ENCODE assay signal across 9 cellular contexts in genomic region chr11:46618789-46619188, GRCh38. TPM values are rescaled to one million over a fixed set of nuclear protein-coding genes. Genes with fewer than 3 reads are reported as not detected.
DNase-seq lines count a peak whose midpoint lies in the region; ATAC-seq, FAIRE-seq and TF ChIP-seq lines count a peak whose summit lies in the region.
"Had no signal": no experiment of that assay in that cellular context is flagged by ENCODE, and none has a peak within 500 bp of the region (broad histone marks: within the 10 kb centered on the region; RNA-seq: fewer than 3 reads in every experiment).

No MANE protein-coding gene starts in this region.

- H3K4me3 ChIP-seq in heart left ventricle = peak overlapping the region in 10 of 12 donors; percentile 67 to 99 (median 96)
- H3K4me3 ChIP-seq in keratinocyte (ENCODE audit: control insufficient read depth in 2 of 3, extremely low read depth in 1 of 3, insufficient read depth in 2 of 3, low read depth in 1 of 3, low read length in 3 of 3) = peak overlapping the region in 2 of 3 experiments; percentile 86 to 99

- no peak overlapping the region for H3K27ac ChIP-seq in heart left ventricle
- peak overlapping the region; percentile 99 for H3K27ac ChIP-seq in keratinocyte (ENCODE audit: control insufficient read depth, insufficient read depth, low read length)

- H3K9me3 ChIP-seq in heart left ventricle = no peaks in the 10 kb centered on the region
- H3K9me3 ChIP-seq in keratinocyte (ENCODE audit: control insufficient read depth, low read depth, low read length) = no peaks in the 10 kb centered on the region

- no peaks in the 10 kb centered on the region for H3K27me3 ChIP-seq in heart left ventricle
- H3K27me3 ChIP-seq in keratinocyte (ENCODE audit: control insufficient read depth, extremely low read depth, insufficient read depth, low read length) = no peaks in the 10 kb centered on the region

- H3K4me3 Mint-ChIP-seq in activated T-helper 17 cell treated with anti-CD3 and anti-CD28 coated beads, Interleukin-2, amount 50 U/mL, for 72 hours = peak overlapping the region; percentile 85
- peak overlapping the region; percentile 96 for H3K4me3 Mint-ChIP-seq in type B pancreatic cell

- peak overlapping the region; percentile 100 for H3K9ac ChIP-seq in keratinocyte (ENCODE audit: control insufficient read depth, extremely low read depth, insufficient read depth, low read length)

- H2AFZ ChIP-seq in keratinocyte (ENCODE audit: control insufficient read depth, low read length) = no peak overlapping the region

- dilution Hi-C loops in keratinocyte (cut with MboI; ENCODE audit: extremely low pct_ligation_motif_present, low sequenced_read_pairs) = no loop called here

- H3K79me2 ChIP-seq in keratinocyte (ENCODE audit: control insufficient read depth, insufficient read depth, low read length) = peaks cover 47% of the 10 kb centered on the region

- no peaks in the 10 kb centered on the region for H3K9me1 ChIP-seq in keratinocyte (ENCODE audit: control insufficient read depth, extremely low read depth, insufficient read depth, low read length)

- ATAC-seq in heart left ventricle = no peak
- no peak for ATAC-seq in left cardiac atrium
- ATAC-seq in activated T-helper 17 cell treated with anti-CD3 and anti-CD28 coated beads, Interleukin-2, amount 50 U/mL, for 72 hours (replicated peaks) = no peak
- no peak for ATAC-seq in HG02759 (IDR thresholded peaks at IDR 0.05; ENCODE audit: unreplicated experiment)
- ATAC-seq in esophagus mucosa = no peak

- TF ChIP-seq POLR2A in heart left ventricle (IDR thresholded peaks at IDR 0.05) = no peak

- no peak for TF ChIP-seq CTCF in heart left ventricle (IDR thresholded peaks at IDR 0.05)
- TF ChIP-seq CTCF in keratinocyte (optimal IDR thresholded peaks at IDR 0.05 in 1 of 3, IDR thresholded peaks at IDR 0.05 in 1 of 3, conservative IDR thresholded peaks at IDR 0.05 in 1 of 3; ENCODE audit: extremely low read depth in 1 of 3, insufficient read depth in 2 of 3, low read length in 3 of 3) = no peak
- TF ChIP-seq CTCF in type B pancreatic cell (conservative IDR thresholded peaks at IDR 0.05) = no peak

- H3K27ac Mint-ChIP-seq in activated T-helper 17 cell treated with anti-CD3 and anti-CD28 coated beads, Interleukin-2, amount 50 U/mL, for 72 hours = peak overlapping the region; percentile 97
- H3K27ac Mint-ChIP-seq in type B pancreatic cell = peak overlapping the region; percentile 99

- peaks cover 15% of the 10 kb centered on the region for H3K4me1 Mint-ChIP-seq in activated T-helper 17 cell treated with anti-CD3 and anti-CD28 coated beads, Interleukin-2, amount 50 U/mL, for 72 hours
- peaks cover 27% of the 10 kb centered on the region for H3K4me1 Mint-ChIP-seq in type B pancreatic cell (ENCODE audit: unreplicated experiment)

- DNase-seq in heart left ventricle (no peak), left cardiac atrium (no peak), keratinocyte (ENCODE audit: low read depth, low spot score) (no peak), type B pancreatic cell (ENCODE audit: extremely low spot score, unreplicated experiment) (no peak), NCI-H1105 (lab: John Stamatoyannopoulos, UW) (no peak)
- DNase-seq: DMS79 treated with DMSO at 0.1 percent for 48 hours had no signal

- H3K36me3 ChIP-seq in heart left ventricle = peaks cover 0 to 38% (median 29%) of the 10 kb centered on the region in 9 donors
- H3K36me3 ChIP-seq in keratinocyte (ENCODE audit: control insufficient read depth in 2 of 2, extremely low read depth in 1 of 2, insufficient read depth in 2 of 2, low read length in 2 of 2) = peaks cover 3 to 6% of the 10 kb centered on the region in 2 experiments

- peak overlapping the region; percentile 95 for H3K4me2 ChIP-seq in keratinocyte (ENCODE audit: control insufficient read depth, extremely low read depth, insufficient read depth, low read depth, low read length)

- no peaks in the 10 kb centered on the region for H3K9me3 Mint-ChIP-seq in activated T-helper 17 cell treated with anti-CD3 and anti-CD28 coated beads, Interleukin-2, amount 50 U/mL, for 72 hours
- H3K9me3 Mint-ChIP-seq in type B pancreatic cell = no peaks in the 10 kb centered on the region

- peaks cover 0 to 46% (median 20%) of the 10 kb centered on the region in 12 donors for H3K4me1 ChIP-seq in heart left ventricle
- H3K4me1 ChIP-seq in keratinocyte (ENCODE audit: control insufficient read depth, extremely low read depth, insufficient read depth, low read length) = peaks cover 16% of the 10 kb centered on the region

- H3K27me3 Mint-ChIP-seq in activated T-helper 17 cell treated with anti-CD3 and anti-CD28 coated beads, Interleukin-2, amount 50 U/mL, for 72 hours = no peaks in the 10 kb centered on the region
- H3K27me3 Mint-ChIP-seq in type B pancreatic cell = no peaks in the 10 kb centered on the region

- H4K20me1 ChIP-seq in keratinocyte (ENCODE audit: control insufficient read depth, extremely low read depth, insufficient read depth, low read length) = no peaks in the 10 kb centered on the region

- intact Hi-C loops in heart left ventricle (cut with DNase I) = loop anchor here in 9 of 10 donors (5.0 to 10.0 kb wide), 7 partner anchors 64 to 234 kb away; partner anchors contain the start of genes CHRM4 (in 4 of the 9), MDK (in 3 of the 9), ARHGAP1 (in 2 of the 9) and ZNF408 (in 2 of the 9)
- intact Hi-C loops in left cardiac atrium (cut with DNase I) = no loop called here

- 59 to 71% (median 64%) methylated on average over 5 of the region's 5 CpGs for WGBS in heart left ventricle, 4 donors

- FAIRE-seq in keratinocyte (lab: Jason Lieb, UNC) = no peak

- H3K36me3 Mint-ChIP-seq in activated T-helper 17 cell treated with anti-CD3 and anti-CD28 coated beads, Interleukin-2, amount 50 U/mL, for 72 hours (ENCODE audit: low read depth) = peaks cover 34% of the 10 kb centered on the region
- peaks cover 14% of the 10 kb centered on the region for H3K36me3 Mint-ChIP-seq in type B pancreatic cell

RNA-seq across cellular contexts. Expression of gene ATG13, which starts 1.4 kb away (rescaled TPM):
- 10 to 100 TPM; 38.8 to 74.8 (median 48.7) TPM for total RNA-seq in heart left ventricle
- polyA plus RNA-seq in heart left ventricle = 10 to 100 TPM; 26.7 to 50.7 TPM
- total RNA-seq in left cardiac atrium = 10 to 100 TPM; 51.4 to 52.1 TPM
- total RNA-seq in activated T-helper 17 cell treated with anti-CD3 and anti-CD28 coated beads, Interleukin-2, amount 50 U/mL, for 72 hours = 10 to 100 TPM; 59.1 to 62.1 TPM
- polyA plus RNA-seq in keratinocyte = 33.3 to 42.9 TPM (median 34.3 TPM) in 3 replicates
- 18.4 TPM for polyA plus RNA-seq in keratinocyte (2011; ENCODE audit: low read depth)
- polyA plus RNA-seq in keratinocyte (2011; cell fraction: cytosol; rRNA removed) = 37.5 and 50.6 TPM in 2 replicates
- 55.8 and 58.2 TPM in 2 replicates for polyA plus RNA-seq in keratinocyte (2011; cell fraction: nucleus; rRNA removed)
- 30.8 and 33.3 TPM in 2 replicates for polyA plus RNA-seq in keratinocyte (2012; ENCODE audit: low replicate concordance)
- 67.8 to 94.6 TPM (median 94.6 TPM) in 3 replicates for polyA minus RNA-seq in keratinocyte
- polyA minus RNA-seq in keratinocyte (2011; cell fraction: cytosol; rRNA and poly(A)+ RNA removed) = 46.0 TPM
- 30.9 and 48.6 TPM in 2 replicates for polyA minus RNA-seq in keratinocyte (2011; cell fraction: nucleus; rRNA and poly(A)+ RNA removed)
- total RNA-seq in type B pancreatic cell (ENCODE audit: low replicate concordance) = 67.3 and 67.7 TPM in 2 replicates
- total RNA-seq in esophagus mucosa = 37.3 TPM

RNA-seq across cellular contexts. Expression of gene HARBI1, which starts 1.8 kb away (rescaled TPM):
- total RNA-seq in heart left ventricle = 1 to 10 TPM; 2.5 to 4.5 (median 3.5) TPM
- polyA plus RNA-seq in heart left ventricle = 1 to 10 TPM; 2.1 to 3.8 TPM
- 1 to 10 TPM; 2.9 to 3.9 TPM for total RNA-seq in left cardiac atrium
- 1 to 10 TPM; 2.4 to 4.6 TPM for total RNA-seq in activated T-helper 17 cell treated with anti-CD3 and anti-CD28 coated beads, Interleukin-2, amount 50 U/mL, for 72 hours
- polyA plus RNA-seq in keratinocyte = 5.5 to 6.4 TPM (median 5.6 TPM) in 3 replicates
- polyA plus RNA-seq in keratinocyte (2011; ENCODE audit: low read depth) = 1.4 TPM
- polyA plus RNA-seq in keratinocyte (2011; cell fraction: cytosol; rRNA removed) = 3.5 and 5.6 TPM in 2 replicates
- 5.6 and 6.1 TPM in 2 replicates for polyA plus RNA-seq in keratinocyte (2011; cell fraction: nucleus; rRNA removed)
- polyA plus RNA-seq in keratinocyte (2012; ENCODE audit: low replicate concordance) = 4.2 and 4.7 TPM in 2 replicates
- 2.2 to 11.1 TPM (median 7.4 TPM) in 3 replicates for polyA minus RNA-seq in keratinocyte
- polyA minus RNA-seq in keratinocyte (2011; cell fraction: cytosol; rRNA and poly(A)+ RNA removed) = 2.9 TPM
- polyA minus RNA-seq in keratinocyte (2011; cell fraction: nucleus; rRNA and poly(A)+ RNA removed) = 3.4 and 7.9 TPM in 2 replicates
- 8.5 and 8.7 TPM in 2 replicates for total RNA-seq in type B pancreatic cell (ENCODE audit: low replicate concordance)
- 3.2 TPM for total RNA-seq in esophagus mucosa

RNA-seq across cellular contexts. Expression of gene AMBRA1, which starts 25.0 kb away (rescaled TPM):
- 10 to 100 TPM; 13.3 to 23.5 (median 16.7) TPM for total RNA-seq in heart left ventricle
- 10 to 100 TPM in 1 of 2 donors, 1 to 10 TPM in 1; 5.6 to 11.0 TPM for polyA plus RNA-seq in heart left ventricle
- 10 to 100 TPM; 14.9 to 20.1 TPM for total RNA-seq in left cardiac atrium
- total RNA-seq in activated T-helper 17 cell treated with anti-CD3 and anti-CD28 coated beads, Interleukin-2, amount 50 U/mL, for 72 hours = 10 to 100 TPM; 28.2 to 30.3 TPM
- polyA plus RNA-seq in keratinocyte = 8.6 to 15.2 TPM (median 10.5 TPM) in 3 replicates
- 6.6 TPM for polyA plus RNA-seq in keratinocyte (2011; ENCODE audit: low read depth)
- 7.8 and 9.3 TPM in 2 replicates for polyA plus RNA-seq in keratinocyte (2011; cell fraction: cytosol; rRNA removed)
- 23.8 and 31.0 TPM in 2 replicates for polyA plus RNA-seq in keratinocyte (2011; cell fraction: nucleus; rRNA removed)
- 9.9 and 15.1 TPM in 2 replicates for polyA plus RNA-seq in keratinocyte (2012; ENCODE audit: low replicate concordance)
- 26.2 to 42.9 TPM (median 34.1 TPM) in 3 replicates for polyA minus RNA-seq in keratinocyte
- 16.5 TPM for polyA minus RNA-seq in keratinocyte (2011; cell fraction: cytosol; rRNA and poly(A)+ RNA removed)
- 38.9 and 58.6 TPM in 2 replicates for polyA minus RNA-seq in keratinocyte (2011; cell fraction: nucleus; rRNA and poly(A)+ RNA removed)
- 34.5 and 38.8 TPM in 2 replicates for total RNA-seq in type B pancreatic cell (ENCODE audit: low replicate concordance)
- 16.8 TPM for total RNA-seq in esophagus mucosa

Comparison
In these comparisons a context has a peak if more than half of its experiments do, and no peak if none do; other contexts are left out.
1. intact Hi-C loops: an anchor here in heart left ventricle (5.0 to 10.0 kb wide); none called in left cardiac atrium.